In genomic region chr10:126663880-126664279, GRCh38 we compare ENCODE assay signal across 12 cellular contexts. TPM values are rescaled to one million over a fixed set of nuclear protein-coding genes. Genes with fewer than 3 reads are reported as not detected.
DNase-seq lines count a peak whose midpoint lies in the region; ATAC-seq and TF ChIP-seq lines count a peak whose summit lies in the region.
"Had no signal": no experiment of that assay in that cellular context is flagged by ENCODE, and none has a peak within 500 bp of the region (broad histone marks: within the 10 kb centered on the region; RNA-seq: fewer than 3 reads in every experiment).

No MANE protein-coding gene starts in this region.

- no peak overlapping the region for H3K9ac ChIP-seq in skeletal muscle tissue (ENCODE audit: low read depth in 1 of 3, low read length in 3 of 3)

- H3K27me3 Mint-ChIP-seq in activated T-helper 17 cell treated with anti-CD3 and anti-CD28 coated beads, Interleukin-2, amount 50 U/mL, for 72 hours, result no peaks in the 10 kb centered on the region

- no peaks in the 10 kb centered on the region for H3K4me1 Mint-ChIP-seq in activated T-helper 17 cell treated with anti-CD3 and anti-CD28 coated beads, Interleukin-2, amount 50 U/mL, for 72 hours

- H3K27ac Mint-ChIP-seq in activated T-helper 17 cell treated with anti-CD3 and anti-CD28 coated beads, Interleukin-2, amount 50 U/mL, for 72 hours, result no peak overlapping the region
- H3K27ac Mint-ChIP-seq: activated T-cell treated with anti-CD3 and anti-CD28 coated beads, Interleukin-2, amount 50 U/mL, for 72 hours had no signal

- H3K27me3 ChIP-seq in foreskin keratinocyte, result no peaks in the 10 kb centered on the region
- H3K27me3 ChIP-seq in skeletal muscle tissue (ENCODE audit: control insufficient read depth in 3 of 3, insufficient read depth in 3 of 3, low read length in 3 of 3), result peaks cover 0 to 7% (median 7%) of the 10 kb centered on the region in 3 donors

- no peak for TF ChIP-seq CTCF in foreskin keratinocyte (conservative IDR thresholded peaks at IDR 0.05)

- no peak overlapping the region for H3K4me3 ChIP-seq in skeletal muscle tissue (ENCODE audit: low read length in 3 of 3)
- H3K4me3 ChIP-seq: tibial artery had no signal

- no peaks in the 10 kb centered on the region for H3K36me3 ChIP-seq in skeletal muscle tissue (ENCODE audit: control insufficient read depth in 3 of 3, insufficient read depth in 3 of 3, low read length in 3 of 3)
- H3K36me3 ChIP-seq: tibial artery had no signal

- DNase-seq in GM04504 (ENCODE audit: low read depth) (peak; percentile 74), foreskin keratinocyte (peak in 1 of 2 donors; percentile 19), putamen (ENCODE audit: low spot score) (no peak), cerebellar nuclear complex (lab: John Stamatoyannopoulos, UW) (no peak)
- DNase-seq: NCI-H2029 treated with DMSO at 0.1 percent for 48 hours had no signal

- no peaks in the 10 kb centered on the region for H3K9me3 ChIP-seq in skeletal muscle tissue (ENCODE audit: control insufficient read depth in 3 of 3, low read length in 3 of 3)
- H3K9me3 ChIP-seq: tibial artery had no signal

- peak; percentile 70 for ATAC-seq in activated T-helper 17 cell treated with anti-CD3 and anti-CD28 coated beads, Interleukin-2, amount 50 U/mL, for 72 hours (replicated peaks)
- ATAC-seq in foreskin keratinocyte (peak; percentile 42), HG03025 (IDR thresholded peaks at IDR 0.05; ENCODE audit: low FRiP score, unreplicated experiment) (no peak), GM19035 (IDR thresholded peaks at IDR 0.05; ENCODE audit: unreplicated experiment) (no peak)

- H3K9me3 Mint-ChIP-seq in activated T-helper 17 cell treated with anti-CD3 and anti-CD28 coated beads, Interleukin-2, amount 50 U/mL, for 72 hours, result no peaks in the 10 kb centered on the region

- H3K36me3 Mint-ChIP-seq in activated T-helper 17 cell treated with anti-CD3 and anti-CD28 coated beads, Interleukin-2, amount 50 U/mL, for 72 hours (ENCODE audit: low read depth), result no peaks in the 10 kb centered on the region

- H3K4me1 ChIP-seq in foreskin keratinocyte, result no peaks in the 10 kb centered on the region
- peaks cover 0 to 10% (median 0%) of the 10 kb centered on the region in 3 donors for H3K4me1 ChIP-seq in skeletal muscle tissue (ENCODE audit: control insufficient read depth in 3 of 3, insufficient read depth in 3 of 3, low read length in 3 of 3)

- H3K27ac ChIP-seq in foreskin keratinocyte, result no peak overlapping the region
- H3K27ac ChIP-seq in skeletal muscle tissue (ENCODE audit: low read depth, low read length), result peak overlapping the region; percentile 60
- H3K27ac ChIP-seq: tibial artery had no signal

- H3K4me3 Mint-ChIP-seq in activated T-helper 17 cell treated with anti-CD3 and anti-CD28 coated beads, Interleukin-2, amount 50 U/mL, for 72 hours, result peak overlapping the region; percentile 33

RNA-seq across cellular contexts. Expression of gene C10orf90, which starts 6.6 kb away (rescaled TPM):
- total RNA-seq in activated T-helper 17 cell treated with anti-CD3 and anti-CD28 coated beads, Interleukin-2, amount 50 U/mL, for 72 hours, result under 1 TPM; 0.19 to 0.26 TPM
- total RNA-seq in foreskin keratinocyte, result not detected in 2 replicates
- polyA plus RNA-seq in foreskin keratinocyte, result not detected in 2 replicates
- under 0.01 TPM for total RNA-seq in skeletal muscle tissue
- total RNA-seq: activated T-cell treated with anti-CD3 and anti-CD28 coated beads, Interleukin-2, amount 50 U/mL, for 72 hours; posterior vena cava had no signal

Comparison
In these comparisons a context has a peak if more than half of its experiments do, and no peak if none do; other contexts are left out.
1. ATAC-seq: peak in activated T-helper 17 cell treated with anti-CD3 and anti-CD28 coated beads, Interleukin-2, amount 50 U/mL, for 72 hours (single experiment) and foreskin keratinocyte (single experiment); none in HG03025 (single experiment) and GM19035 (single experiment).